ENCODE assay signal across 12 cellular contexts in the genomic region with DNA sequence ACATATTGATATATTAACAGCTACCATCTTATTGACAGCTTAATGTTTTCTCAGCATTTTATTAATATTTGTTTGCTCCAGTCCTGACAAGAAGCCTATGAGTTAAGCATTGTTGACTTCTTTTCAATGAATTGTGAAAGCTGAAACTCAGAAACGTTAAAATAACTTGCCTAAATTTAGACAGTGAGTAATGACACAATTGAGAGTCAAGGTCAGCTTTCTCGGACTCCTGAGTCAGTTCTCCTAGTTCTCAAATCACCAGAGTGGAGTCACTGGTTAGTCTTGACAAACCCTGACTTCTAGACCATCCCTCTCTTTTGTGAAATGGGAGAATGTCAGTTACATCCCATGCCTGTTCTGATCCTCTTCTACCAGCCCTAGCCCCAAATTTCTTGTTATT.
DNase-seq lines count a peak whose midpoint lies in the region; ATAC-seq and TF ChIP-seq lines count a peak whose summit lies in the region.
"Had no signal": no experiment of that assay in that cellular context is flagged by ENCODE, and none has a peak within 500 bp of the region (broad histone marks: within the 10 kb centered on the region; RNA-seq: fewer than 3 reads in every experiment).

No MANE protein-coding gene starts in this region.

- H3K4me3 ChIP-seq in GM12865 (ENCODE audit: low read depth, low read length), result no peak overlapping the region
- H3K4me3 ChIP-seq: colonic mucosa, right lobe of liver had no signal

- no peak for TF ChIP-seq CTCF in GM12865 (IDR thresholded peaks at IDR 0.05; ENCODE audit: insufficient read depth, low read depth, low read length, missing control alignments)

- ATAC-seq in GM19351 (IDR thresholded peaks at IDR 0.05; ENCODE audit: unreplicated experiment) (peak; percentile 93), HG02642 (IDR thresholded peaks at IDR 0.05; ENCODE audit: poor library complexity, unreplicated experiment) (peak; percentile 72), HG03439 (IDR thresholded peaks at IDR 0.05; ENCODE audit: unreplicated experiment) (peak; percentile 98)
- ATAC-seq: right lobe of liver had no signal

- peak; percentile 73 for DNase-seq in GM12865 (ENCODE audit: low read depth)
- no peak for DNase-seq in activated T-cell treated with anti-CD3 and anti-CD28 coated beads for 4 hours
- no peak for DNase-seq in activated T-cell treated with anti-CD3 and anti-CD28 coated beads, Interleukin-2, amount 50 U/mL, for 1 hour
- no peak for DNase-seq in NCI-H226
- DNase-seq in activated CD4-positive, alpha-beta T cell treated with anti-CD3 and anti-CD28 coated beads, Interleukin-2, amount 50 U/mL, for 1 hour, result no peak
- DNase-seq: colonic mucosa, NCI-H1092, NCI-H526, right lobe of liver had no signal
